33 cellular contexts compared by ENCODE assay signal in the genomic region with DNA sequence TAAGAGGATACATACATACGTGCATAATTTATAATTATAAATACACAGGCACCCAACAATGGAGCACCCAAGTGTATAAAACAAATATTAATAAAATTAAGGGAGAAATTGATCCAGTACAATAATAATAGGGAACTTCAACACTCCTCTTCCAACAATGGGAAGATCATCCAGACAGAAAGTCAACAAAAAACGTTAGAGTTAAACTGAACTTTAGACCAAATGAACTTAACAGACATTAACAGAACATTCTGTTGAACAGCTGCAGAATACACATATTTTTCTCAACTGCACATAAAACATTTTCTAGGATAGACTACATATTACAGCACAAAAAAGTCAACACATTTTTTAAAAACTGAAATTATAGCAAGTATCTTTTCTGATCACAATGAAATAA.
"Had no signal": no experiment of that assay in that cellular context is flagged by ENCODE, and none has a peak within 500 bp of the region (broad histone marks: within the 10 kb centered on the region; RNA-seq: fewer than 3 reads in every experiment).

No MANE protein-coding gene starts in this region.

- H3K4me1 Mint-ChIP-seq: T-cell had no signal

- H3K27ac Mint-ChIP-seq: T-cell had no signal

- H3K4me2 ChIP-seq: PC-9 had no signal

- H3K9me3 ChIP-seq: MG63, SJCRH30 had no signal

- H3K4me3 ChIP-seq: MG63, PC-9, SJCRH30, SK-N-MC had no signal

- H3K27ac ChIP-seq: PC-9, RWPE1, SJCRH30, SK-N-MC had no signal

- H3K27me3 ChIP-seq: MG63, SJCRH30 had no signal

- H3K4me3 Mint-ChIP-seq: T-cell had no signal

- DNase-seq: Kasumi-1, MG63, NCI-H1048, NCI-H1092 treated with DMSO at 0.1 percent for 48 hours, NCI-H1105 treated with DMSO at 0.1 percent for 48 hours, NCI-H1417, NCI-H1436, NCI-H146, NCI-H1694, NCI-H187, NCI-H1930, NCI-H2029 treated with DMSO at 0.1 percent for 48 hours, NCI-H2081 treated with DMSO at 0.1 percent for 48 hours, NCI-H2107, NCI-H2171, NCI-H226, NCI-H446 treated with DMSO at 0.1 percent for 48 hours, NCI-H510A, NCI-H524, NCI-H526, NCI-H69, NCI-H748 treated with DMSO at 0.1 percent for 48 hours, NCI-H82, PC-9, SHP77, SIG-M5, SJCRH30, T-cell had no signal

- ATAC-seq: Panc1, Right ventricle myocardium inferior, SK-N-SH treated with all-trans-retinoic acid at 6 μM for 48 hours, T-cell had no signal

- H3K4me1 ChIP-seq: SJCRH30 had no signal

- H3K36me3 ChIP-seq: MG63, SJCRH30 had no signal

- H3K36me3 Mint-ChIP-seq: T-cell had no signal
